29 cellular contexts compared by ENCODE assay signal in the genomic region with DNA sequence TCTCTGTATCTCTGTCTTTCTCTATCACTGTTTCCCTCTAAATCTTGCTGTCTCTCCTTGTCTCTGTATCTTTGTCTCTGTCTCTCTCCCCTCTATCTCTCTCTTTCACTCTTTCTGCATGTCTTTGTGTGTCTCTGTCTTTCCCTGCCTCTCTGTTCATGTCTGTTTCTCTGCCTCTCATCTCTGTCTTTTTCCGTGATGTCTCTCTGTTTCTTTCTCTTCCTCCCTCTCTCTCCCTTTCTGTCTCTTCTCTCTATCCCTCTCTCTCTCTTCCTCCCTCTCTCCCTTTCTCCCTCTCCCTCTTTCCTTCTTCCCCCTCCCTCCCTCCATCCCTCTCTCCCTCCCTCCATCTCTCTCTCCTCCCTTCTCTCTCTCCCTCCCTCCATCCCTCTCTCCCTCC.
"Had no signal": no experiment of that assay in that cellular context is flagged by ENCODE, and none has a peak within 500 bp of the region (broad histone marks: within the 10 kb centered on the region; RNA-seq: fewer than 3 reads in every experiment).

No MANE protein-coding gene starts in this region.

- H3K27ac ChIP-seq: stomach, suprapubic skin, testis, thoracic aorta, thyroid gland, tibial artery, tibial nerve, transverse colon, upper lobe of left lung, upper lobe of right lung, uterus, vagina had no signal

- DNase-seq: stimulated activated CD4-positive, alpha-beta T cell treated with anti-CD3 and anti-CD28 coated beads, Interleukin-2, amount 100 ng/mL, for 48 hours; stimulated activated CD4-positive, alpha-beta T cell treated with anti-CD3 and anti-CD28 coated beads, Interleukin-4, amount 100 ng/mL, for 1 hour; stimulated activated CD4-positive, alpha-beta T cell treated with anti-CD3 and anti-CD28 coated beads, Interleukin-4, amount 100 ng/mL, for 24 hours; stimulated activated CD4-positive, alpha-beta T cell treated with anti-CD3 and anti-CD28 coated beads, Interleukin-4, amount 100 ng/mL, for 4 hours; stimulated activated CD8-positive, alpha-beta memory T cell treated with anti-CD3 and anti-CD28 coated beads, Interleukin-4, amount 100 ng/mL, for 48 hours; stimulated activated naive B cell treated with anti-CD40 and anti-IgM and Interleukin-4, amounts not matched to agents 10 μg/mL and 1 μg/mL and 100 μg/mL, for 72 hours; stimulated activated naive CD4-positive, alpha-beta T cell; stimulated activated naive CD4-positive, alpha-beta T cell treated with Interleukin-2 at 50 U/mL for 16 hours; stimulated activated naive CD8-positive, alpha-beta T cell treated with anti-CD3 and anti-CD28 coated beads, Interleukin-15, amount 100 ng/mL, for 72 hours; stimulated activated naive CD8-positive, alpha-beta T cell treated with anti-CD3 and anti-CD28 coated beads, Interleukin-15, Interleukin-2, amounts not matched to agents 100 U/mL and 50 U/mL, for 24 hours; stomach; substantia nigra; testis; thyroid gland; tibial artery; transverse colon; trophoblast cell; upper lobe of left lung; upper lobe of right lung; uterus had no signal

- H3K27ac Mint-ChIP-seq: stimulated activated effector memory CD8-positive, alpha-beta T cell treated with anti-CD3 and anti-CD28 coated beads, Interleukin-12 subunit alpha, Interleukin-12 subunit beta, amount 100 ng/mL, for 72 hours; stimulated activated memory B cell treated with anti-CD40 and anti-IgM and Interleukin-4, amounts not matched to agents 10 μg/mL and 1 μg/mL and 100 μg/mL, for 72 hours; stimulated activated naive B cell treated with anti-CD40 and anti-IgM and Interleukin-4, amounts not matched to agents 10 μg/mL and 1 μg/mL and 100 μg/mL, for 72 hours; stimulated activated naive CD8-positive, alpha-beta T cell treated with anti-CD3 and anti-CD28 coated beads, Interleukin-15, amount 100 ng/mL, for 72 hours; stimulated activated naive CD8-positive, alpha-beta T cell treated with anti-CD3 and anti-CD28 coated beads, Interleukin-15, Interleukin-2, amounts not matched to agents 100 ng/mL and 50 ng/mL, for 24 hours; type B pancreatic cell had no signal

- H3K36me3 ChIP-seq: stomach, suprapubic skin, thoracic aorta, thyroid gland, tibial artery, tibial nerve, transverse colon, upper lobe of left lung, upper lobe of right lung, uterus, vagina had no signal

- H3K4me1 Mint-ChIP-seq: stimulated activated memory B cell treated with anti-CD40 and anti-IgM and Interleukin-4, amounts not matched to agents 10 μg/mL and 1 μg/mL and 100 μg/mL, for 72 hours; stimulated activated naive CD8-positive, alpha-beta T cell treated with anti-CD3 and anti-CD28 coated beads, Interleukin-15, amount 100 ng/mL, for 72 hours had no signal

- H3K27me3 ChIP-seq: testis, thyroid gland, vagina had no signal

- H3K4me3 Mint-ChIP-seq: stimulated activated effector memory CD8-positive, alpha-beta T cell treated with anti-CD3 and anti-CD28 coated beads, Interleukin-12 subunit alpha, Interleukin-12 subunit beta, amount 100 ng/mL, for 72 hours; stimulated activated memory B cell treated with anti-CD40 and anti-IgM and Interleukin-4, amounts not matched to agents 10 μg/mL and 1 μg/mL and 100 μg/mL, for 72 hours; stimulated activated naive B cell treated with anti-CD40 and anti-IgM and Interleukin-4, amounts not matched to agents 10 μg/mL and 1 μg/mL and 100 μg/mL, for 72 hours; stimulated activated naive CD8-positive, alpha-beta T cell treated with anti-CD3 and anti-CD28 coated beads, Interleukin-15, amount 100 ng/mL, for 72 hours; stimulated activated naive CD8-positive, alpha-beta T cell treated with anti-CD3 and anti-CD28 coated beads, Interleukin-15, Interleukin-2, amounts not matched to agents 100 ng/mL and 50 ng/mL, for 24 hours; type B pancreatic cell had no signal

- ATAC-seq: stimulated activated effector memory CD8-positive, alpha-beta T cell treated with anti-CD3 and anti-CD28 coated beads, Interleukin-12 subunit alpha, Interleukin-12 subunit beta, amount 100 ng/mL, for 72 hours; stimulated activated memory B cell treated with anti-CD40 and anti-IgM and Interleukin-4, amounts not matched to agents 10 μg/mL and 1 μg/mL and 100 μg/mL, for 72 hours; stimulated activated naive B cell treated with anti-CD40 and anti-IgM and Interleukin-4, amounts not matched to agents 10 μg/mL and 1 μg/mL and 100 μg/mL, for 72 hours; stimulated activated naive CD8-positive, alpha-beta T cell treated with anti-CD3 and anti-CD28 coated beads, Interleukin-15, amount 100 ng/mL, for 72 hours; stimulated activated naive CD8-positive, alpha-beta T cell treated with anti-CD3 and anti-CD28 coated beads, Interleukin-15, Interleukin-2, amounts not matched to agents 100 U/mL and 50 U/mL, for 24 hours; upper lobe of right lung had no signal

- FAIRE-seq: urothelium cell line had no signal

- H3K9me3 ChIP-seq: stomach, suprapubic skin, testis, thoracic aorta, thyroid gland, tibial artery, tibial nerve, transverse colon, upper lobe of left lung, upper lobe of right lung, uterus, vagina had no signal

- H3K9me3 Mint-ChIP-seq: stimulated activated effector memory CD8-positive, alpha-beta T cell treated with anti-CD3 and anti-CD28 coated beads, Interleukin-12 subunit alpha, Interleukin-12 subunit beta, amount 100 ng/mL, for 72 hours; stimulated activated naive CD8-positive, alpha-beta T cell treated with anti-CD3 and anti-CD28 coated beads, Interleukin-15, Interleukin-2, amounts not matched to agents 100 ng/mL and 50 ng/mL, for 24 hours; type B pancreatic cell had no signal

- H3K4me3 ChIP-seq: stomach, suprapubic skin, testis, thoracic aorta, thyroid gland, tibial artery, tibial nerve, transverse colon, upper lobe of left lung, upper lobe of right lung, uterus, vagina had no signal

- H3K4me1 ChIP-seq: upper lobe of right lung, uterus, vagina had no signal

- H3K36me3 Mint-ChIP-seq: stimulated activated memory B cell treated with anti-CD40 and anti-IgM and Interleukin-4, amounts not matched to agents 10 μg/mL and 1 μg/mL and 100 μg/mL, for 72 hours; type B pancreatic cell had no signal
